ENCODE assay signal across 1 cellular context in genomic region chr4:40240040-40240653, GRCh38.
TF ChIP-seq lines count a peak whose summit lies in the region.

No MANE protein-coding gene starts in this region.

TF ChIP-seq in endothelial cell of umbilical vein, 7 proteins besides CTCF, POLR2A, EP300 and RAD21:
- TF ChIP-seq POLR2AphosphoS5 (IDR thresholded peaks at IDR 0.05; ENCODE audit: insufficient read depth, low read depth, low read length), result no peak
- TF ChIP-seq FOS (IDR thresholded peaks at IDR 0.05; ENCODE audit: borderline replicate concordance, insufficient read depth, low read length), result peak; percentile 13
